In genomic region chr17:32157225-32157624, GRCh38 we compare ENCODE assay signal across 19 cellular contexts. TPM values are rescaled to one million over a fixed set of nuclear protein-coding genes. Genes with fewer than 3 reads are reported as not detected.
DNase-seq lines count a peak whose midpoint lies in the region; ATAC-seq and TF ChIP-seq lines count a peak whose summit lies in the region.
"Had no signal": no experiment of that assay in that cellular context is flagged by ENCODE, and none has a peak within 500 bp of the region (broad histone marks: within the 10 kb centered on the region; RNA-seq: fewer than 3 reads in every experiment).

No MANE protein-coding gene starts in this region.

- no peaks in the 10 kb centered on the region for H3K9me3 Mint-ChIP-seq in type B pancreatic cell
- H3K9me3 Mint-ChIP-seq: CD8-positive, alpha-beta T cell; naive B cell had no signal

- H3K4me3 Mint-ChIP-seq in type B pancreatic cell = no peak overlapping the region
- H3K4me3 Mint-ChIP-seq: CD8-positive, alpha-beta T cell; naive B cell; T-helper 17 cell had no signal

- peak overlapping the region; percentile 3 for H3K27ac Mint-ChIP-seq in type B pancreatic cell
- H3K27ac Mint-ChIP-seq: CD8-positive, alpha-beta T cell; T-helper 17 cell had no signal

- H3K27me3 Mint-ChIP-seq in type B pancreatic cell = no peaks in the 10 kb centered on the region
- H3K27me3 Mint-ChIP-seq: naive B cell, T-helper 17 cell had no signal

- H3K4me3 ChIP-seq in fibroblast of pulmonary artery (replicated peaks; ENCODE audit: low read depth, low read length) = no peak overlapping the region
- H3K4me3 ChIP-seq: ascending aorta, thyroid gland had no signal

- H3K36me3 Mint-ChIP-seq in type B pancreatic cell = peaks cover 28% of the 10 kb centered on the region

- H3K4me1 Mint-ChIP-seq in type B pancreatic cell (ENCODE audit: unreplicated experiment) = no peaks in the 10 kb centered on the region

- H3K27ac ChIP-seq in VCaP = peak overlapping the region; percentile 69
- H3K27ac ChIP-seq: ascending aorta, thyroid gland had no signal

- DNase-seq in SIG-M5 treated with dmso at 0.1 percent for 504 hours (lab: John Stamatoyannopoulos, UW; ENCODE audit: unreplicated experiment) (peak; percentile 14), SIG-M5 (lab: John Stamatoyannopoulos, UW) (no peak), fibroblast of pulmonary artery (ENCODE audit: low read depth) (peak; percentile 47), type B pancreatic cell (ENCODE audit: extremely low spot score, unreplicated experiment) (no peak), NCI-H187 (lab: John Stamatoyannopoulos, UW) (no peak), NCI-H2227 (lab: John Stamatoyannopoulos, UW; ENCODE audit: unreplicated experiment) (no peak)
- DNase-seq: activated CD4-positive, CD25-positive, alpha-beta regulatory T cell treated with anti-CD3 and anti-CD28 coated beads, Interleukin-2, amount 50 U/mL, for 72 hours; activated gamma-delta T cell treated with Interleukin-2 at 50 U/mL for 16 hours; CD8-positive, alpha-beta T cell; DND-41; foreskin melanocyte; naive B cell; NCI-H1105; NCI-H2171; T-helper 17 cell; thyroid gland had no signal

- TF ChIP-seq CTCF in VCaP (conservative IDR thresholded peaks at IDR 0.05) = no peak
- TF ChIP-seq CTCF in fibroblast of pulmonary artery (IDR thresholded peaks at IDR 0.05; ENCODE audit: low read length, missing control alignments) = no peak
- no peak for TF ChIP-seq CTCF in type B pancreatic cell (conservative IDR thresholded peaks at IDR 0.05)

- ATAC-seq in GM18873 (IDR thresholded peaks at IDR 0.05; ENCODE audit: low FRiP score, unreplicated experiment) = no peak
- ATAC-seq: CD8-positive, alpha-beta T cell; T-helper 17 cell had no signal

RNA-seq across cellular contexts. Expression of gene RHOT1, which starts 14.9 kb away (rescaled TPM):
- total RNA-seq in type B pancreatic cell (ENCODE audit: low replicate concordance) = 24.3 and 26.2 TPM in 2 replicates

Comparison
In these comparisons a context has a peak if more than half of its experiments do, and no peak if none do; other contexts are left out.
1. DNase-seq: peak in SIG-M5 treated with dmso at 0.1 percent for 504 hours (single experiment) and fibroblast of pulmonary artery (single experiment); none in SIG-M5 (single experiment), type B pancreatic cell (single experiment), NCI-H187 (0 of 2) and NCI-H2227 (single experiment).